ENCODE assay signal across 10 cellular contexts in the genomic region with DNA sequence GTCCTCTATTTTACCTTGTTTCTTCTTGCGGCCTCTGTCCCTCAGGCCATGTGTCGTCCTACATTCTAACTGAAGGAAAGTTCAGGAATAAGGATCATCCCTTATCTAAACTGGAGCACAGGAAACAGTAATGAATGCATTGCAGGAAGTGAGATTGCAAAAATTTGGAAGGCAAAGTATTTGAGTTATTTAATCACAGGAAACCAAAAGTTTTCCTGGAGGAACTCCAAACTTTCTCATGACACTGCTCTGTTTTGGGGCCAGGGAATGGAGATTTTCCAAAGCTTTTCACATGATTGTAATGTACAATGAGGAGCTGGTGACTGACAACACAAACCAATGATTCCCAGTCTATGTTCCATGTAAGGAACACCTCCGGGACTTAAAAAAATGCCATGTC. TPM values are rescaled to one million over a fixed set of nuclear protein-coding genes. Genes with fewer than 3 reads are reported as not detected.
A peak's percentile ranks its signal among the peaks of the same experiment; 100 is the strongest.
DNase-seq lines count a peak whose midpoint lies in the region; ATAC-seq and TF ChIP-seq lines count a peak whose summit lies in the region.
"Had no signal": no experiment of that assay in that cellular context is flagged by ENCODE, and none has a peak within 500 bp of the region (broad histone marks: within the 10 kb centered on the region; RNA-seq: fewer than 3 reads in every experiment).

No MANE protein-coding gene starts in this region.

- no peak overlapping the region for H2AFZ ChIP-seq in osteoblast (ENCODE audit: low read length)
- H2AFZ ChIP-seq in PC-9: no peak overlapping the region

- peaks cover 27% of the 10 kb centered on the region for H3K4me1 ChIP-seq in osteoblast (ENCODE audit: insufficient read depth, low read length)
- H3K4me1 ChIP-seq in PC-9 (replicated peaks; ENCODE audit: insufficient read depth): no peaks in the 10 kb centered on the region

- H3K27ac ChIP-seq in osteoblast (ENCODE audit: low read depth, low read length) (peak overlapping the region; percentile 91), PC-9 (no peak overlapping the region)

- no peaks in the 10 kb centered on the region for H3K9me3 ChIP-seq in osteoblast (ENCODE audit: low read depth, low read length)
- H3K9me3 ChIP-seq in PC-9 (ENCODE audit: insufficient read depth, low read depth): no peaks in the 10 kb centered on the region

- H3K36me3 ChIP-seq in osteoblast (ENCODE audit: insufficient read depth, low read length) (no peaks in the 10 kb centered on the region), PC-9 (ENCODE audit: low read depth) (no peaks in the 10 kb centered on the region)

- 0 out of 2 replicates have a peak, but pooled peaks cover 6% of the 10 kb centered on the region for H3K9me2 ChIP-seq in PC-9 (ENCODE audit: insufficient read depth)

- CTCF ChIA-PET in PC-9 (lab: Charles Lee): no interaction called here

- H3K27me3 ChIP-seq in osteoblast (ENCODE audit: insufficient read depth, low read length) (no peaks in the 10 kb centered on the region), PC-9 (ENCODE audit: insufficient read depth, low read depth) (no peaks in the 10 kb centered on the region)

- ATAC-seq in HG03095 (IDR thresholded peaks at IDR 0.05; ENCODE audit: unreplicated experiment): no peak

- peaks cover 5% of the 10 kb centered on the region; the same call in 1 of the 2 replicates for H3F3A ChIP-seq in PC-9 (ENCODE audit: insufficient read depth, low read depth)

- intact Hi-C loops in PC-9 (cut with micrococcal nuclease; ENCODE audit: unreplicated experiment): no loop called here

- H3K4me2 ChIP-seq in osteoblast (ENCODE audit: insufficient read depth, low read length) (peak overlapping the region; percentile 73), PC-9 (no peak overlapping the region)

- POLR2A ChIA-PET in PC-9 (lab: Charles Lee; ENCODE audit: unreplicated experiment): no interaction called here

- H3K79me2 ChIP-seq in osteoblast (ENCODE audit: insufficient read depth, low read length) (no peaks in the 10 kb centered on the region), PC-9 (ENCODE audit: low read depth) (no peaks in the 10 kb centered on the region)

- BruUV-seq in PC-9 (replicated peaks; lab: Mats Ljungman, UMichigan): no TSS peak

- DNase-seq in AG20443 (ENCODE audit: low spot score): peak; percentile 46
- peak; percentile 66 for DNase-seq in SK-MEL-5 (ENCODE audit: low read depth, low spot score)
- DNase-seq in fibroblast of the aortic adventitia (ENCODE audit: low read depth): peak; percentile 98
- peak; percentile 67 for DNase-seq in osteoblast (ENCODE audit: insufficient read length, low spot score, missing footprints)
- no peak for DNase-seq in HPDE6-E6E7 (ENCODE audit: extremely low spot score)
- DNase-seq in pons (ENCODE audit: low spot score): no peak
- DNase-seq in PC-9: no peak
- DNase-seq: effector CD8-positive, alpha-beta T cell; NK-92 treated with Interleukin-12 subunit alpha and Interleukin-12 subunit beta, amount 100 ng/mL, for 24 hours had no signal

- no peak for TF ChIP-seq CTCF in fibroblast of the aortic adventitia (IDR thresholded peaks at IDR 0.05; ENCODE audit: insufficient read depth, low read length)
- no peak for TF ChIP-seq CTCF in osteoblast (IDR thresholded peaks at IDR 0.05; ENCODE audit: extremely low read depth, low read depth, low read length)
- TF ChIP-seq CTCF in PC-9 (conservative IDR thresholded peaks at IDR 0.05): no peak

- H4K20me1 ChIP-seq in osteoblast (ENCODE audit: insufficient read depth, low read length) (no peaks in the 10 kb centered on the region), PC-9 (ENCODE audit: insufficient read depth) (no peaks in the 10 kb centered on the region)

- in situ Hi-C loops in SK-MEL-5 (cut with HindIII; ENCODE audit: low pct_unique_long_range_greater_than_20kb, low sequenced_read_pairs): no loop called here

- H3K4me3 ChIP-seq in fibroblast of the aortic adventitia (ENCODE audit: low read depth, low read length): peak overlapping the region; percentile 29
- H3K4me3 ChIP-seq in osteoblast (ENCODE audit: insufficient read depth, low read length): peak overlapping the region; percentile 35
- no peak overlapping the region for H3K4me3 ChIP-seq in PC-9

RNA-seq across cellular contexts. Expression of gene PLSCR4, which starts 57.8 kb away (rescaled TPM):
- 3.2 and 4.5 TPM in 2 replicates for total RNA-seq in SK-MEL-5 (2014; rRNA removed; shearing (Covaris generic))
- 6.0 and 9.0 TPM in 2 replicates for polyA plus RNA-seq in SK-MEL-5 (2015; cell fraction: cytosol; rRNA removed)
- polyA plus RNA-seq in SK-MEL-5 (2015; cell fraction: nucleus; rRNA removed): 12.5 and 14.3 TPM in 2 replicates
- total RNA-seq in fibroblast of the aortic adventitia (ENCODE audit: low replicate concordance) (28.3 and 46.3 TPM in 2 replicates), osteoblast (54.6 and 77.8 TPM in 2 replicates), PC-9 (2021) (8.3 and 8.4 TPM in 2 replicates)

Comparison
In these comparisons a context has a peak if more than half of its experiments do, and no peak if none do; other contexts are left out.
1. DNase-seq: peak in AG20443 (single experiment), SK-MEL-5 (single experiment), fibroblast of the aortic adventitia (single experiment) and osteoblast (single experiment); none in HPDE6-E6E7 (single experiment), pons (single experiment) and PC-9 (0 of 2).